Comparison of ENCODE assay signal across 19 cellular contexts in the genomic region with DNA sequence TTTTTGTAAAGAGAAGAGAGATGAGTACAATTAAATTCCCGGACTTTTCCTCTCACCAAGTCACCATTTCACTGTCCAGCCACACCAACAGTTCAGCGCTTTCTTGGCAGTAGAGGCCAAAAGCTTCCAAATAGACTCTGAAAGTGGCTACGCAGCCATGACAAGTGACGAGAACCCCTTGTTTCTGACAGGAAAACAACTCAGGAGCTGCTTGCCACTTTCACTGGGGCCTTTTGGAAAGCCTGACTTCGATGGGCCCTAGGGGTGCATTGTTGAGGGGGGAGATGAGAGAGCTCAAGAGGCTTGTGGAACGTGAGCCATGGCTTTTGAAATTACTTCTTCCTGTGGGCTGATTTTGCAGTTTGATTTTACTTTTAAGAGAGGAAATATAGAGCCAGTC.
"Had no signal": no experiment of that assay in that cellular context is flagged by ENCODE, and none has a peak within 500 bp of the region (broad histone marks: within the 10 kb centered on the region; RNA-seq: fewer than 3 reads in every experiment).

No MANE protein-coding gene starts in this region.

- H3K9me3 Mint-ChIP-seq: dendritic cell treated with granulocyte-macrophage colony-stimulating factor and Interleukin-4, amounts not matched to agents 40 ng/mL and 50 ng/mL, for 4 days had no signal

- H3K4me1 Mint-ChIP-seq: activated B cell treated with CpG ODN at 0.5 μM for 24 hours; naive B cell; stimulated activated naive B cell treated with anti-CD40 and anti-IgM and Interleukin-4, amounts not matched to agents 10 μg/mL and 1 μg/mL and 100 μg/mL, for 72 hours had no signal

- FAIRE-seq: TTC549 had no signal

- H3K4me1 ChIP-seq: gastrocnemius medialis, heart left ventricle, left ventricle myocardium inferior, spleen, uterus had no signal

- H3K36me3 ChIP-seq: gastrocnemius medialis, heart left ventricle, left ventricle myocardium inferior, neutrophil, spleen, uterus had no signal

- H3K36me3 Mint-ChIP-seq: activated CD4-positive, alpha-beta memory T cell treated with anti-CD3 and anti-CD28 coated beads for 36 hours; activated naive CD8-positive, alpha-beta T cell; naive B cell; stimulated activated naive B cell treated with anti-CD40 and anti-IgM and Interleukin-4, amounts not matched to agents 10 μg/mL and 1 μg/mL and 100 μg/mL, for 72 hours had no signal

- H3K4me3 ChIP-seq: gastrocnemius medialis, heart left ventricle, left ventricle myocardium inferior, mucosa of descending colon, spleen, uterus had no signal

- H3K27ac Mint-ChIP-seq: activated B cell treated with CpG ODN at 0.5 μM for 24 hours; activated CD4-positive, alpha-beta memory T cell treated with anti-CD3 and anti-CD28 coated beads for 36 hours; activated naive CD8-positive, alpha-beta T cell; dendritic cell treated with granulocyte-macrophage colony-stimulating factor and Interleukin-4, amounts not matched to agents 40 ng/mL and 50 ng/mL, for 4 days; naive B cell; stimulated activated naive B cell treated with anti-CD40 and anti-IgM and Interleukin-4, amounts not matched to agents 10 μg/mL and 1 μg/mL and 100 μg/mL, for 72 hours; T-helper 2 cell treated with Interferon-gamma antibody and Interleukin-4, amounts not matched to agents 5 μg/mL and 100 μg/mL, for 36 hours had no signal

- H3K4me3 Mint-ChIP-seq: activated B cell treated with CpG ODN at 0.5 μM for 24 hours; activated CD4-positive, alpha-beta memory T cell treated with anti-CD3 and anti-CD28 coated beads for 36 hours; activated naive CD8-positive, alpha-beta T cell; dendritic cell treated with granulocyte-macrophage colony-stimulating factor and Interleukin-4, amounts not matched to agents 40 ng/mL and 50 ng/mL, for 4 days; naive B cell; stimulated activated naive B cell treated with anti-CD40 and anti-IgM and Interleukin-4, amounts not matched to agents 10 μg/mL and 1 μg/mL and 100 μg/mL, for 72 hours; T-helper 2 cell treated with Interferon-gamma antibody and Interleukin-4, amounts not matched to agents 5 μg/mL and 100 μg/mL, for 36 hours had no signal

- H3K9me3 ChIP-seq: gastrocnemius medialis, heart left ventricle, left ventricle myocardium inferior, mucosa of descending colon, neutrophil, uterus had no signal

- H3K27me3 ChIP-seq: gastrocnemius medialis, heart left ventricle, neutrophil, spleen, uterus had no signal

- H3K27me3 Mint-ChIP-seq: activated B cell treated with CpG ODN at 0.5 μM for 24 hours; activated CD4-positive, alpha-beta memory T cell treated with anti-CD3 and anti-CD28 coated beads for 36 hours; activated naive CD8-positive, alpha-beta T cell; dendritic cell treated with granulocyte-macrophage colony-stimulating factor and Interleukin-4, amounts not matched to agents 40 ng/mL and 50 ng/mL, for 4 days; naive B cell; stimulated activated naive B cell treated with anti-CD40 and anti-IgM and Interleukin-4, amounts not matched to agents 10 μg/mL and 1 μg/mL and 100 μg/mL, for 72 hours had no signal

- DNase-seq: activated B cell treated with CpG ODN at 0.5 μM for 24 hours; activated CD4-positive, alpha-beta memory T cell treated with anti-CD3 and anti-CD28 coated beads for 36 hours; activated CD4-positive, alpha-beta T cell treated with anti-CD3 and anti-CD28 coated beads for 4 hours; activated T-cell treated with anti-CD3 and anti-CD28 coated beads for 4 hours; effector CD8-positive, alpha-beta T cell; gastrocnemius medialis; heart left ventricle; left ventricle myocardium inferior; mucosa of descending colon; naive B cell; retina; spleen; stimulated activated naive B cell treated with anti-CD40 and anti-IgM and Interleukin-4, amounts not matched to agents 10 μg/mL and 1 μg/mL and 100 μg/mL, for 72 hours; uterus had no signal

- H3K27ac ChIP-seq: gastrocnemius medialis, heart left ventricle, left ventricle myocardium inferior, neutrophil, spleen, uterus had no signal
